Comparison of ENCODE assay signal across 21 cellular contexts in the genomic region with DNA sequence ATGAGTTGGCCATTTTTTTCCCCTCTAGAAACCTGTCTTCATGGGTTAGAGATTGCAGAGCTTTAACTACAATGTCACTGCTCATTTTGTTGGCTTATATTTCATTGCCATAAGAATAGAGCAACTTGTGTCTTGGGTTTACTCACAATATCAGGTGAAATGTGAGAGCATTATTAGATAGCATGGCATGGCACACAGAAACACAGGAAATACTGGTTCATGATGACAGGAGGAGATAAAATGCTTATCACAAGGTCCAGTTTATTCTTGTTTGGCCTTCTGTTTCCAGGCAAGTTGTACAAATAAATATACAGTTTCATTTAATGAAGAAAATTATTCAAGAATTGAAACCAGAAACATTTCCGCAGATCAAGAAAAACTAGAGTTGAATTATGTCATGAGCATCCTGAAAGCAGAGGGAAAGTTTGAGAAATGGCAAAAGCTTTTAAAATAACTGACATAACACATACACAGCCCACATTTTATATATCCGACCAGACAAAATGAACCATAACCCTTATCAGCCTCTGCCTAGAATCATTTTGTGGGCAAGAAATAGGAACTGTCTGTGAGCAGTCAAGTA.
"Had no signal": no experiment of that assay in that cellular context is flagged by ENCODE, and none has a peak within 500 bp of the region (broad histone marks: within the 10 kb centered on the region; RNA-seq: fewer than 3 reads in every experiment).

No MANE protein-coding gene starts in this region.

- H3K4me3 Mint-ChIP-seq: activated CD4-positive, alpha-beta T cell treated with anti-CD3 and anti-CD28 coated beads for 36 hours; activated naive CD8-positive, alpha-beta T cell treated with anti-CD3 and anti-CD28 coated beads for 36 hours; memory B cell; neural crest cell; stimulated activated effector memory CD8-positive, alpha-beta T cell treated with anti-CD3 and anti-CD28 coated beads, Interleukin-12 subunit alpha, Interleukin-12 subunit beta, amount 100 ng/mL, for 72 hours; T-helper 1 cell treated with Interleukin-12 subunit alpha and Interleukin-12 subunit beta and Interleukin-4 antibody, amounts not matched to agents 30 μg/mL and 1 μg/mL, for 36 hours had no signal

- DNase-seq: activated CD4-positive, alpha-beta T cell treated with anti-CD3 and anti-CD28 coated beads for 36 hours; activated CD4-positive, alpha-beta T cell treated with anti-CD3 and anti-CD28 coated beads, Interleukin-2, amount 50 U/mL, for 48 hours; activated naive CD8-positive, alpha-beta T cell treated with anti-CD3 and anti-CD28 coated beads for 36 hours; amniotic stem cell; dorsolateral prefrontal cortex; foreskin keratinocyte; kidney; left lung; mucosa of descending colon; naive B cell; psoas muscle; right lobe of liver; small intestine; stimulated activated CD4-positive, alpha-beta T cell treated with anti-CD3 and anti-CD28 coated beads, Interleukin-4, amount 100 ng/mL, for 1 hour; stomach had no signal

- H3K27ac ChIP-seq: cardiac muscle cell, foreskin keratinocyte, left lung, psoas muscle, right lobe of liver, stomach had no signal

- H3K27me3 ChIP-seq: cardiac muscle cell, dorsolateral prefrontal cortex, foreskin keratinocyte, left lung, right lobe of liver, stomach, upper lobe of left lung had no signal

- H3K36me3 Mint-ChIP-seq: activated naive CD8-positive, alpha-beta T cell treated with anti-CD3 and anti-CD28 coated beads for 36 hours; memory B cell; naive B cell; stimulated activated effector memory CD8-positive, alpha-beta T cell treated with anti-CD3 and anti-CD28 coated beads, Interleukin-12 subunit alpha, Interleukin-12 subunit beta, amount 100 ng/mL, for 72 hours had no signal

- H3K9me3 Mint-ChIP-seq: activated naive CD8-positive, alpha-beta T cell treated with anti-CD3 and anti-CD28 coated beads for 36 hours; memory B cell; naive B cell; T-helper 1 cell treated with Interleukin-12 subunit alpha and Interleukin-12 subunit beta and Interleukin-4 antibody, amounts not matched to agents 30 μg/mL and 1 μg/mL, for 36 hours had no signal

- ATAC-seq: activated CD4-positive, alpha-beta T cell treated with anti-CD3 and anti-CD28 coated beads for 36 hours; foreskin keratinocyte; left lung; mucosa of descending colon; psoas muscle; right lobe of liver; stimulated activated effector memory CD8-positive, alpha-beta T cell treated with anti-CD3 and anti-CD28 coated beads, Interleukin-12 subunit alpha, Interleukin-12 subunit beta, amount 100 ng/mL, for 72 hours had no signal

- H3K36me3 ChIP-seq: cardiac muscle cell, left lung, right lobe of liver, stomach, upper lobe of left lung had no signal

- H3K9me3 ChIP-seq: left lung, mucosa of descending colon, psoas muscle, right lobe of liver, stomach, upper lobe of left lung had no signal

- H3K4me1 ChIP-seq: foreskin keratinocyte, psoas muscle, right lobe of liver had no signal

- H3K27ac Mint-ChIP-seq: activated CD4-positive, alpha-beta T cell treated with anti-CD3 and anti-CD28 coated beads for 36 hours; activated naive CD8-positive, alpha-beta T cell treated with anti-CD3 and anti-CD28 coated beads for 36 hours; memory B cell; naive B cell; stimulated activated effector memory CD8-positive, alpha-beta T cell treated with anti-CD3 and anti-CD28 coated beads, Interleukin-12 subunit alpha, Interleukin-12 subunit beta, amount 100 ng/mL, for 72 hours; T-helper 1 cell treated with Interleukin-12 subunit alpha and Interleukin-12 subunit beta and Interleukin-4 antibody, amounts not matched to agents 30 μg/mL and 1 μg/mL, for 36 hours had no signal

- H3K4me3 ChIP-seq: cardiac muscle cell, dorsolateral prefrontal cortex, left lung, mucosa of descending colon, psoas muscle, right lobe of liver, stomach, upper lobe of left lung had no signal

- H3K4me1 Mint-ChIP-seq: activated CD4-positive, alpha-beta T cell treated with anti-CD3 and anti-CD28 coated beads for 36 hours; activated naive CD8-positive, alpha-beta T cell treated with anti-CD3 and anti-CD28 coated beads for 36 hours; memory B cell; stimulated activated effector memory CD8-positive, alpha-beta T cell treated with anti-CD3 and anti-CD28 coated beads, Interleukin-12 subunit alpha, Interleukin-12 subunit beta, amount 100 ng/mL, for 72 hours had no signal
